Comparison of ENCODE assay signal across 1 cellular context in the genomic region with DNA sequence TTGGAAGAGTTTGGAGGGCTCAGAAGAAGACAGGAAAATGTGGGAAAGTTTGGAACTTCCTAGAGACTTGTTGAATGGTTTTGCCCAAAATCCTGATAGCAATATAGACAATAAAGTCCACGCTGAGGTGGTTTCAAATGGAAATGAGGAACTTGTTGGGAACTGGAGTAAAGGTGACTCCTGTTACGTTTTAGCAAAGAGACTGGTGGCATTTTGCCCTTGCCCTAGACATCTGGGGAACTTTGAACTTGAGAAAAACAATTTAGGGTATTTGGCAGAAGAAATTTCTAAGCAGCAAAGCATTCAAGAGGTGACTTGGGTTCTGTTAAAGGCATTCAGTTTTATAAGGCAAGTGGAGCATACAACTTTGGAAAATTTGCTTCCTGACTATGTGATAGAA. TPM values are rescaled to one million over a fixed set of nuclear protein-coding genes. Genes with fewer than 3 reads are reported as not detected.
"Had no signal": no experiment of that assay in that cellular context is flagged by ENCODE, and none has a peak within 500 bp of the region (broad histone marks: within the 10 kb centered on the region; RNA-seq: fewer than 3 reads in every experiment).

No MANE protein-coding gene starts in this region.

RNA-seq across cellular contexts. Expression of a gene that starts 18.5 kb away (rescaled TPM):
- total RNA-seq: transverse colon had no signal
